ENCODE assay signal across 2 cellular contexts in genomic region chr6:83479389-83479788, GRCh38.
TF ChIP-seq lines count a peak whose summit lies in the region.

No MANE protein-coding gene starts in this region.

TF ChIP-seq in liver, 16 proteins besides CTCF, POLR2A, EP300 and RAD21 (continued from another document):
- TF ChIP-seq SP1 (IDR thresholded peaks at IDR 0.05) (peak; percentile 31), ZBTB33 (IDR thresholded peaks at IDR 0.05) (no peak)

TF ChIP-seq in HepG2, 621 proteins besides CTCF, POLR2A, EP300 and RAD21 (continued from another document):
- TF ChIP-seq TP53 (CRISPR knock-in tag; conservative IDR thresholded peaks at IDR 0.05) = no peak
- no peak for TF ChIP-seq ZNF639 (CRISPR knock-in tag; conservative IDR thresholded peaks at IDR 0.05)
- no peak for TF ChIP-seq ZNF382 (CRISPR knock-in tag; IDR thresholded peaks at IDR 0.05; ENCODE audit: borderline replicate concordance)
- TF ChIP-seq TBP (CRISPR knock-in tag; IDR thresholded peaks at IDR 0.05) = no peak
- no peak for TF ChIP-seq NFRKB (IDR thresholded peaks at IDR 0.05)
- TF ChIP-seq RBM22 (optimal IDR thresholded peaks at IDR 0.05; ENCODE audit: low read length) = no peak
- no peak for TF ChIP-seq NFE2L1 (CRISPR knock-in tag; IDR thresholded peaks at IDR 0.05; ENCODE audit: borderline replicate concordance)
- no peak for TF ChIP-seq HNRNPLL (IDR thresholded peaks at IDR 0.05; ENCODE audit: low read depth, low read length, poor library complexity, severe bottlenecking)
TF ChIP-seq in HepG2: peak in this region for 0.
